ENCODE assay signal across 1 cellular context in the genomic region with DNA sequence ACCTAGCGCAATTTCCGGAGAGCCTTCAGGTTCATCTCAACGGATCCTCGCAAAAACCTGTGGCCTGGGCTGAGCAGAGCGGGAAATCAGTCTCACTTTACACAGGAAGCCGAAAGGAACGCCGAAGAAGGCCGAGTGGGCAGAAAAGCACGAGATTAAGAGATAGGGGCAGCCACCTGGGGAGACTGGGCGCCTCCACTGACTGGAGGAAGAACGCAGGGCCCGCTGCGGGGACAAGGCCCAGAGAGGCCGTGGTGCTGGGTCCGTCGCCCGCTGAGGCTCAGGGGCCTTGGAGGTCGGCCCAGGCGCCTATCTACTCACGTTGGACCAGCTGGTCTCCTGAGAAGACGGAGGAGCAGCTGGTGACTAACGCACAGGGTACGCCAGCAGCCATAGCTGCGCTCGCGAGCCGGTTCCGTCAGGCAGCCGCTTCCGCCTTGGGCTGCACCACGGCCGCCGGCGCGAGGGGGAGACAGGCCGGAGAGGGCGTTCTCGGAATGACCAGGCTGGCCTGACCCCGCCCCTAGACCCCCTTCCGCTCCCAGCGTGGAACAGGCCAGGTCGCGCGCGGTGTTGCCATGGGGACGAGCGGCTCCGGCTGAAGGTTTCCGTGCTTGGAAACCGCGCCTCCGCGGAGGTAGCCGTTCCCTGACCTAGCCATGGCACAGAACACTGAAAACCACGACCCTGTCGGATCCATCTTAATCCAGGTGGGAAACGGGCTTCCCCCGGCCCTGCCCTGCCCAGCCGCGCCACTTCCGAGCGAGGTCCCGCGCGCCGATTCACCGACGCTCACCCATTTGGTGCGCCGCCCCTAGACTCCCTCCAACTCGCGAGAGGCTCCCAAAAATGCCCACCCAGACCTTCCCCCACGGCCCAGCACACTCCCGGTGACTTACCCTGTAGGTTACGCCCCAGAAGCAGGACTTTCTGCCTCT.
TF ChIP-seq lines count a peak whose summit lies in the region.

A gene with protein sequence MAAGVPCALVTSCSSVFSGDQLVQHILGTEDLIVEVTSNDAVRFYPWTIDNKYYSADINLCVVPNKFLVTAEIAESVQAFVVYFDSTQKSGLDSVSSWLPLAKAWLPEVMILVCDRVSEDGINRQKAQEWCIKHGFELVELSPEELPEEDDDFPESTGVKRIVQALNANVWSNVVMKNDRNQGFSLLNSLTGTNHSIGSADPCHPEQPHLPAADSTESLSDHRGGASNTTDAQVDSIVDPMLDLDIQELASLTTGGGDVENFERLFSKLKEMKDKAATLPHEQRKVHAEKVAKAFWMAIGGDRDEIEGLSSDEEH (minus strand): TSS at position 424 of the 938 bp plus-strand sequence. CDS start 30 bp downstream, at position 394.
A gene (plus strand): TSS at position 549 of the 938 bp plus-strand sequence. CDS start 111 bp downstream, at position 660.

TF ChIP-seq in HEK293T, 16 proteins besides CTCF, POLR2A, EP300 and RAD21:
- TF ChIP-seq FOXM1 (IDR thresholded peaks at IDR 0.05; ENCODE audit: borderline replicate concordance) (peak; percentile 85; the same call in 1 of the 2 replicates), FOXK2 (IDR thresholded peaks at IDR 0.05) (no peak), HDGF (IDR thresholded peaks at IDR 0.05; ENCODE audit: borderline replicate concordance) (no peak), BHLHE40 (IDR thresholded peaks at IDR 0.05; ENCODE audit: borderline replicate concordance) (peak; percentile 80), ELF4 (IDR thresholded peaks at IDR 0.05) (peak; percentile 94), L3MBTL2 (conservative IDR thresholded peaks at IDR 0.05) (peak; percentile 87), LEF1 (IDR thresholded peaks at IDR 0.05; ENCODE audit: borderline replicate concordance) (no peak), SP1 (IDR thresholded peaks at IDR 0.05) (peak; percentile 98), ARNT (IDR thresholded peaks at IDR 0.05) (peak; percentile 31; the same call in 1 of the 2 replicates), CTBP1 (IDR thresholded peaks at IDR 0.05; ENCODE audit: borderline replicate concordance) (no peak; the same call in 1 of the 2 replicates)
TF ChIP-seq in HEK293T: peak in this region for 6.
